In genomic region chr2:169393068-169393590, GRCh38 we compare ENCODE assay signal across 14 cellular contexts.
A peak's percentile ranks its signal among the peaks of the same experiment; 100 is the strongest.
DNase-seq lines count a peak whose midpoint lies in the region; ATAC-seq and TF ChIP-seq lines count a peak whose summit lies in the region.
"Had no signal": no experiment of that assay in that cellular context is flagged by ENCODE, and none has a peak within 500 bp of the region (broad histone marks: within the 10 kb centered on the region; RNA-seq: fewer than 3 reads in every experiment).

No MANE protein-coding gene starts in this region.

- ATAC-seq in GM19351 (IDR thresholded peaks at IDR 0.05; ENCODE audit: unreplicated experiment), result peak; percentile 73
- ATAC-seq in HG03432 (IDR thresholded peaks at IDR 0.05; ENCODE audit: unreplicated experiment), result peak; percentile 84
- ATAC-seq: activated naive CD4-positive, alpha-beta T cell treated with anti-CD3 and anti-CD28 coated beads, Interleukin-2, amount 50 U/mL, for 72 hours had no signal

- H3K9ac ChIP-seq in parathyroid adenoma, result no peak overlapping the region
- H3K9ac ChIP-seq: KMS-11 had no signal

- no peak overlapping the region for H3K4me3 ChIP-seq in parathyroid adenoma (ENCODE audit: low read depth, low read length)
- H3K4me3 ChIP-seq: esophagus squamous epithelium, tibial nerve had no signal

- DNase-seq in SW480 (ENCODE audit: low spot score) (peak; percentile 90), cortex of kidney (lab: John Stamatoyannopoulos, UW) (no peak), cerebellar cortex (ENCODE audit: low spot score) (no peak), RKO (ENCODE audit: low spot score) (no peak)
- DNase-seq: CD4-positive, alpha-beta T cell; esophagus squamous epithelium; HCEC 1CT; NCI-H2107 had no signal

- H3K36me3 ChIP-seq in parathyroid adenoma (ENCODE audit: control insufficient read depth, insufficient read depth, low read length), result no peaks in the 10 kb centered on the region
- H3K36me3 ChIP-seq: esophagus squamous epithelium, tibial nerve had no signal

- peak overlapping the region; percentile 2 for H3K4me2 ChIP-seq in parathyroid adenoma (ENCODE audit: low read length)
- H3K4me2 ChIP-seq: KMS-11 had no signal

- no peaks in the 10 kb centered on the region for H3K9me3 ChIP-seq in parathyroid adenoma (ENCODE audit: control insufficient read depth, low read length)
- H3K9me3 ChIP-seq: esophagus squamous epithelium, tibial nerve had no signal

- no peak overlapping the region for H2AFZ ChIP-seq in parathyroid adenoma

- no peak for TF ChIP-seq CTCF in parathyroid adenoma (IDR thresholded peaks at IDR 0.05)

- H3K4me1 ChIP-seq in parathyroid adenoma, result peaks cover 7% of the 10 kb centered on the region
- H3K4me1 ChIP-seq: esophagus squamous epithelium, tibial nerve had no signal

- H3K79me2 ChIP-seq in parathyroid adenoma, result no peaks in the 10 kb centered on the region

- H3K27ac ChIP-seq in parathyroid adenoma, result peak overlapping the region; percentile 15
- H3K27ac ChIP-seq: esophagus squamous epithelium, KMS-11, tibial nerve had no signal

- H3K27me3 ChIP-seq in parathyroid adenoma (ENCODE audit: control insufficient read depth, insufficient read depth, low read length), result no peaks in the 10 kb centered on the region
- H3K27me3 ChIP-seq: tibial nerve had no signal
